ENCODE assay signal across 19 cellular contexts in genomic region chr11:65373839-65374580, GRCh38. TPM values are rescaled to one million over a fixed set of nuclear protein-coding genes. Genes with fewer than 3 reads are reported as not detected.
"Had no signal": no experiment of that assay in that cellular context is flagged by ENCODE, and none has a peak within 500 bp of the region (broad histone marks: within the 10 kb centered on the region; RNA-seq: fewer than 3 reads in every experiment).

No MANE protein-coding gene starts in this region.

- H3K4me3 ChIP-seq: adrenal gland, esophagus muscularis mucosa, heart left ventricle, prostate gland, sigmoid colon, testis had no signal

- FAIRE-seq: urothelium cell line had no signal

- H3K27ac Mint-ChIP-seq: activated T-cell treated with anti-CD3 and anti-CD28 coated beads, Interleukin-2, amount 50 U/mL, for 72 hours; brain; stimulated activated naive CD8-positive, alpha-beta T cell treated with anti-CD3 and anti-CD28 coated beads, Interleukin-15, Interleukin-2, amounts not matched to agents 100 ng/mL and 50 ng/mL, for 24 hours had no signal

- H3K9me3 ChIP-seq: adrenal gland, esophagus muscularis mucosa, heart left ventricle, prostate gland, sigmoid colon, testis had no signal

- H3K27me3 ChIP-seq: adrenal gland, esophagus muscularis mucosa, heart left ventricle, sigmoid colon, testis had no signal

- H3K36me3 Mint-ChIP-seq: brain had no signal

- H3K4me3 Mint-ChIP-seq: activated T-cell treated with anti-CD3 and anti-CD28 coated beads, Interleukin-2, amount 50 U/mL, for 72 hours; brain; nephron; stimulated activated naive CD8-positive, alpha-beta T cell treated with anti-CD3 and anti-CD28 coated beads, Interleukin-15, Interleukin-2, amounts not matched to agents 100 ng/mL and 50 ng/mL, for 24 hours had no signal

- H3K36me3 ChIP-seq: adrenal gland, heart left ventricle, prostate gland, sigmoid colon had no signal

- H3K9me3 Mint-ChIP-seq: activated T-cell treated with anti-CD3 and anti-CD28 coated beads, Interleukin-2, amount 50 U/mL, for 72 hours; nephron; stimulated activated naive CD8-positive, alpha-beta T cell treated with anti-CD3 and anti-CD28 coated beads, Interleukin-15, Interleukin-2, amounts not matched to agents 100 ng/mL and 50 ng/mL, for 24 hours had no signal

- H3K27ac ChIP-seq: adrenal gland, esophagus muscularis mucosa, heart left ventricle, prostate gland, sigmoid colon, testis had no signal

- H3K4me1 Mint-ChIP-seq: brain had no signal

- ATAC-seq: activated T-cell treated with anti-CD3 and anti-CD28 coated beads, Interleukin-2, amount 50 U/mL, for 72 hours; heart left ventricle had no signal

- H3K27me3 Mint-ChIP-seq: stimulated activated naive CD8-positive, alpha-beta T cell treated with anti-CD3 and anti-CD28 coated beads, Interleukin-15, Interleukin-2, amounts not matched to agents 100 ng/mL and 50 ng/mL, for 24 hours had no signal

- H3K4me1 ChIP-seq: adrenal gland, prostate gland, sigmoid colon had no signal

- DNase-seq: activated CD4-positive, alpha-beta T cell treated with anti-CD3 and anti-CD28 coated beads, Interleukin-2, amount 50 U/mL, for 48 hours; activated CD4-positive, CD25-positive, alpha-beta regulatory T cell treated with anti-CD3 and anti-CD28 coated beads, Interleukin-2, amount 50 U/mL, for 72 hours; activated gamma-delta T cell treated with Interleukin-2 at 50 U/mL for 16 hours; activated T-cell treated with anti-CD3 and anti-CD28 coated beads, Interleukin-2, amount 50 U/mL, for 72 hours; adrenal gland; cerebellar nuclear complex; dermis blood vessel endothelial cell; foreskin fibroblast; sigmoid colon; stimulated activated CD4-positive, alpha-beta T cell treated with anti-CD3 and anti-CD28 coated beads, Interleukin-2, amount 100 ng/mL, for 48 hours; testis had no signal

RNA-seq across cellular contexts. Expression of gene TIGD3, which starts 19.5 kb away (rescaled TPM):
- total RNA-seq: lung microvascular endothelial cell had no signal
